22 cellular contexts compared by ENCODE assay signal in genomic region chr18:46471809-46472498, GRCh38.
DNase-seq lines count a peak whose midpoint lies in the region; ATAC-seq and TF ChIP-seq lines count a peak whose summit lies in the region.
"Had no signal": no experiment of that assay in that cellular context is flagged by ENCODE, and none has a peak within 500 bp of the region (broad histone marks: within the 10 kb centered on the region; RNA-seq: fewer than 3 reads in every experiment).

No MANE protein-coding gene starts in this region.

- intact Hi-C loops in cardiac septum (cut with DNase I): no loop called here
- intact Hi-C loops in left cardiac atrium (cut with DNase I): no loop called here
- intact Hi-C loops in posterior vena cava (cut with DNase I): no loop called here
- intact Hi-C loops in spleen (cut with DNase I; ENCODE audit: low total_unique reads): no loop called here
- intact Hi-C loops in breast epithelium (cut with DNase I; ENCODE audit: low total_unique reads): loop anchor here (10.0 kb wide), 1 partner anchor 297 kb away; a partner anchor contains a TSS

- H3K4me3 ChIP-seq in spleen: no peak overlapping the region
- H3K4me3 ChIP-seq in breast epithelium: no peak overlapping the region
- H3K4me3 ChIP-seq: A549; BLaER1 treated with 17β-estradiol and CSF1 and Interleukin-3, amounts not matched to agents 10 nM and 100 nM; GM12878 had no signal

- no peaks in the 10 kb centered on the region for H3K4me1 ChIP-seq in spleen
- peaks cover 0 to 3% of the 10 kb centered on the region in 2 donors for H3K4me1 ChIP-seq in breast epithelium
- H3K4me1 ChIP-seq: A549; BLaER1 treated with 17β-estradiol and CSF1 and Interleukin-3, amounts not matched to agents 10 nM and 100 nM; Caco-2 had no signal

- H3K27ac ChIP-seq in spleen (no peak overlapping the region), breast epithelium (no peak overlapping the region)
- H3K27ac ChIP-seq: 22Rv1; A549; BLaER1 treated with 17β-estradiol and CSF1 and Interleukin-3, amounts not matched to agents 10 nM and 100 nM had no signal

- TF ChIP-seq CTCF in spleen (IDR thresholded peaks at IDR 0.05 in 8 of 11, conservative IDR thresholded peaks at IDR 0.05 in 3 of 11): no peak
- TF ChIP-seq CTCF in breast epithelium (IDR thresholded peaks at IDR 0.05): no peak

- H3K9me3 ChIP-seq in spleen: no peaks in the 10 kb centered on the region
- H3K9me3 ChIP-seq in breast epithelium: no peaks in the 10 kb centered on the region
- H3K9me3 ChIP-seq: A549; BLaER1 treated with 17β-estradiol and CSF1 and Interleukin-3, amounts not matched to agents 10 nM and 100 nM; Caco-2 had no signal

- DNase-seq in cardiac septum (ENCODE audit: low spot score) (peak; percentile 63), left cardiac atrium (no peak), posterior vena cava (ENCODE audit: low spot score) (peak; percentile 61), spleen (peak; percentile 30), breast epithelium (ENCODE audit: low spot score in 2 of 2) (no peak), NCI-H2107 (lab: John Stamatoyannopoulos, UW) (no peak)
- DNase-seq: AML-193; Caco-2; Calu3; CD4-positive, alpha-beta T cell; CD8-positive, alpha-beta T cell; DMS 273 treated with DMSO at 0.1 percent for 48 hours; DMS153; DMS53; DMS79; DND-41; EL; GDM1 had no signal

- H3K27me3 ChIP-seq in spleen (replicated peaks in 1 of 7) (peaks cover 0 to under 1% (median 0%) of the 10 kb centered on the region in 7 donors), breast epithelium (no peaks in the 10 kb centered on the region)
- H3K27me3 ChIP-seq: BLaER1 treated with 17β-estradiol and CSF1 and Interleukin-3, amounts not matched to agents 10 nM and 100 nM had no signal

- TF ChIP-seq POLR2A in spleen (IDR thresholded peaks at IDR 0.05) (no peak), breast epithelium (IDR thresholded peaks at IDR 0.05) (no peak)

- no peak for ATAC-seq in left cardiac atrium
- ATAC-seq: A549; CD8-positive, alpha-beta T cell; GM12878 had no signal

- 87 to 90% (median 88%) methylated on average over 3 of the region's 3 CpGs for WGBS in spleen, 5 donors

- H3K36me3 ChIP-seq in spleen: no peaks in the 10 kb centered on the region
- H3K36me3 ChIP-seq in breast epithelium: no peaks in the 10 kb centered on the region
- H3K36me3 ChIP-seq: BLaER1 treated with 17β-estradiol and CSF1 and Interleukin-3, amounts not matched to agents 10 nM and 100 nM had no signal

Comparison
In these comparisons a context has a peak if more than half of its experiments do, and no peak if none do; other contexts are left out.
1. DNase-seq: peak in cardiac septum (single experiment), posterior vena cava (single experiment) and spleen (single experiment); none in left cardiac atrium (single experiment), breast epithelium (0 of 2) and NCI-H2107 (single experiment).